Comparison of ENCODE assay signal across 1 cellular context in genomic region chr2:241733391-241734207, GRCh38.
TF ChIP-seq lines count a peak whose summit lies in the region.

No MANE protein-coding gene starts in this region.

TF ChIP-seq in GM23338, 12 proteins besides CTCF, POLR2A, EP300 and RAD21 (continued from another document):
- no peak for TF ChIP-seq REST (IDR thresholded peaks at IDR 0.05; ENCODE audit: unreplicated experiment)
- no peak for TF ChIP-seq EZH2phosphoT487 (IDR thresholded peaks at IDR 0.05; ENCODE audit: unreplicated experiment)
